In the genomic region with DNA sequence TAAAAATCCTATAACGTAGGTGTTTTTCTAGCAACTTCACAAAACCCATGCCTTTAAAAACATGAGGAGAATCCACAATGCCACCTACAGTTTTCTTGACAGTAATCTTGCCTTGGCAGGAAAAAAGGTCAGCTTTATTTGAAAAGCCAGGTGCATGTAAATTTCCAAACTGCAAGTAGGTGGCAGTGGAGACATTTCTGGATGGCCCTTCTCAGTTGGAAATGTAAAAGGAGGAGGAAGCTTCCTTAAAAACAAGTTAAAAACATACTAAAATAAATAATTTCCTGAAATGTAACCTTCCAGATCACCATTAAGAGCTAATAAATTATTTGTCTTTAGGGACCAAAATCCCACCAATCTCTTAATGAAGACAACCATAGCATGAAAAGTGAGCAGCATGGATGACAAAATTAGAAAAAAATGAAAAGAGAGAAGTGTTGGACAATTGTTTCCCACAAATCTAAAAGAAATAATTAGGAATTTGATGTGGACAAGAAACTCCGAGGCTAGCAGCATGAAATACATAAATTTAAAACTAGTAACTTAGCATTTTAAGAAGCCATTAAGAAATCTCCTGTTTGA, we compare ENCODE assay signal across 8 cellular contexts.
A peak's percentile ranks its signal among the peaks of the same experiment; 100 is the strongest.
DNase-seq lines count a peak whose midpoint lies in the region; ATAC-seq and TF ChIP-seq lines count a peak whose summit lies in the region.

No MANE protein-coding gene starts in this region.

- no peak overlapping the region for H3K27ac ChIP-seq in H9 (ENCODE audit: insufficient read length, low read depth, low read length)
- peak overlapping the region; percentile 63; the same call in 1 of the 2 replicates for H3K27ac ChIP-seq in Panc1 (ENCODE audit: low read length)

- peaks cover 20% of the 10 kb centered on the region in 2 experiments for H3K4me1 Mint-ChIP-seq in H9

- in situ Hi-C loops in Panc1 (cut with HindIII; ENCODE audit: low pct_unique_long_range_greater_than_20kb, low sequenced_read_pairs), result no loop called here

- H3K36me3 ChIP-seq in Panc1 (ENCODE audit: control insufficient read depth, insufficient read depth, low read length), result no peaks in the 10 kb centered on the region

- H3K18ac ChIP-seq in H9 (ENCODE audit: insufficient read length, low read depth, low read length), result no peak overlapping the region

- H4K8ac ChIP-seq in H9 (replicated peaks; ENCODE audit: insufficient read length, low read depth, low read length), result no peak overlapping the region

- H3T11ph ChIP-seq in H9 (ENCODE audit: low read length), result no peak overlapping the region

- H3K36me3 Mint-ChIP-seq in H9 (ENCODE audit: insufficient read depth in 1 of 3, low read depth in 3 of 3), result no peaks in the 10 kb centered on the region

- H3K4me3 Mint-ChIP-seq in H9, result no peak overlapping the region

- H3K4me2 ChIP-seq in H9 (ENCODE audit: insufficient read depth, insufficient read length, low read length), result no peak overlapping the region

- no peak overlapping the region for H3K56ac ChIP-seq in H9 (ENCODE audit: insufficient read length, low read depth, low read length)

- H3K23ac ChIP-seq in H9 (ENCODE audit: insufficient read length, low read depth, low read length), result no peak overlapping the region

- H3K4ac ChIP-seq in H9 (ENCODE audit: low read depth, low read length), result no peak overlapping the region

- H2BK5ac ChIP-seq in H9 (ENCODE audit: insufficient read length, low read length), result no peak overlapping the region

- no peak overlapping the region for H2AFZ ChIP-seq in H9 (ENCODE audit: low read length)

- H3K9me3 ChIP-seq in H9 (ENCODE audit: control insufficient read depth, low read depth, low read length) (no peaks in the 10 kb centered on the region), Panc1 (ENCODE audit: control insufficient read depth, insufficient read depth, low read depth, low read length) (no peaks in the 10 kb centered on the region)

- no peak overlapping the region for H4K5ac ChIP-seq in H9 (ENCODE audit: insufficient read length, low read depth, low read length)

- intact Hi-C loops in Panc1 (cut with micrococcal nuclease; ENCODE audit: unreplicated experiment), result loop anchor here (5.0 kb wide), 1 partner anchor 358 kb away; a partner anchor contains a TSS

- H3K23me2 ChIP-seq in H9 (ENCODE audit: insufficient read length, low read depth, low read length, poor library complexity, severe bottlenecking), result no peaks in the 10 kb centered on the region

- H2BK120ac ChIP-seq in H9 (ENCODE audit: low read depth, low read length, poor library complexity, severe bottlenecking), result no peak overlapping the region

- H2AK5ac ChIP-seq in H9 (ENCODE audit: insufficient read length, low read length), result no peak overlapping the region

- ATAC-seq in Panc1, result peak; percentile 47; the same call in 1 of the 2 replicates
- no peak for ATAC-seq in HG02678 (IDR thresholded peaks at IDR 0.05; ENCODE audit: unreplicated experiment)
- ATAC-seq in HG02588 (IDR thresholded peaks at IDR 0.05; ENCODE audit: unreplicated experiment), result no peak
- no peak for ATAC-seq in stimulated activated naive CD8-positive, alpha-beta T cell treated with anti-CD3 and anti-CD28 coated beads, Interleukin-15, Interleukin-2, amounts not matched to agents 100 U/mL and 50 U/mL, for 24 hours

- no CpG with 5 or more reads among the region's 2 CpGs for WGBS in H9 (ENCODE audit: extremely low coverage, insufficient read length, low lambda C conversion rate)

- no peak overlapping the region for H2BK12ac ChIP-seq in H9 (ENCODE audit: insufficient read length, low read depth, low read length)

- no peaks in the 10 kb centered on the region for H3K4me1 ChIP-seq in H9 (ENCODE audit: insufficient read depth, low read length)
- H3K4me1 ChIP-seq in Panc1 (ENCODE audit: control insufficient read depth, insufficient read depth, low read length), result peaks cover 36% of the 10 kb centered on the region

- no peaks in the 10 kb centered on the region for H3K79me2 ChIP-seq in H9 (ENCODE audit: insufficient read depth, low read length)

- H3K27ac Mint-ChIP-seq in H9, result no peak overlapping the region

- H2BK20ac ChIP-seq in H9 (ENCODE audit: low read depth, low read length, poor library complexity, severe bottlenecking), result no peak overlapping the region

- no peak overlapping the region for H3K4me3 ChIP-seq in Panc1 (ENCODE audit: low read depth in 2 of 2, low read length in 2 of 2)
- H3K4me3 ChIP-seq in foreskin fibroblast (ENCODE audit: low read depth in 1 of 2, low read length in 2 of 2), result no peak overlapping the region

- H3K27me3 ChIP-seq in H9 (ENCODE audit: insufficient read depth, low read length) (no peaks in the 10 kb centered on the region), Panc1 (ENCODE audit: control insufficient read depth, insufficient read depth, low read length) (no peaks in the 10 kb centered on the region)

- no peak overlapping the region for H3K9ac ChIP-seq in H9 (ENCODE audit: extremely low read depth, insufficient read length, low read length)

- H3K14ac ChIP-seq in H9 (ENCODE audit: insufficient read depth, low read length), result no peak overlapping the region

- no peaks in the 10 kb centered on the region for H3K9me3 Mint-ChIP-seq in H9

- POLR2A ChIA-PET in Panc1 (lab: Charles Lee), result interaction anchor here (0.5 to 1.3 kb wide), 2 partner anchors 44 to 335 kb away, joined by 4 read pairs; no protein-coding TSS in a partner anchor

- H4K91ac ChIP-seq in H9 (ENCODE audit: insufficient read length, low read depth, low read length), result no peak overlapping the region

- CTCF ChIA-PET in Panc1 (lab: Charles Lee), result interaction anchor here (0.6 to 2.7 kb wide), 16 partner anchors 10 to 355 kb away, joined by 3 to 17 read pairs (median 4); a partner anchor contains a TSS

- peak; percentile 73 for TF ChIP-seq CTCF in H9 (conservative IDR thresholded peaks at IDR 0.05)
- TF ChIP-seq CTCF in Panc1 (IDR thresholded peaks at IDR 0.05), result peak; percentile 88; the same call in 1 of the 2 replicates
- TF ChIP-seq CTCF in foreskin fibroblast (IDR thresholded peaks at IDR 0.05; ENCODE audit: low read depth, low read length), result peak; percentile 53

- DNase-seq in Ammon's horn (ENCODE audit: low spot score) (peak; percentile 2), H9 (no peak), Panc1 (ENCODE audit: low read depth, low spot score) (no peak), foreskin fibroblast (peak in 1 of 2 donors; percentile 64), mesenteric fat pad (ENCODE audit: low spot score) (no peak)
- no peak for DNase-seq in stimulated activated naive CD8-positive, alpha-beta T cell treated with anti-CD3 and anti-CD28 coated beads, Interleukin-15, Interleukin-2, amounts not matched to agents 100 U/mL and 50 U/mL, for 24 hours

- no peaks in the 10 kb centered on the region for H3K79me1 ChIP-seq in H9 (ENCODE audit: insufficient read depth, low read depth, low read length, poor library complexity, severe bottlenecking)

- BruUV-seq in Panc1 (replicated peaks; lab: Mats Ljungman, UMichigan), result no TSS peak

- H2BK15ac ChIP-seq in H9 (ENCODE audit: low read depth, low read length), result no peak overlapping the region

- H4K20me1 ChIP-seq in H9 (ENCODE audit: control insufficient read depth, insufficient read depth, insufficient read length), result no peaks in the 10 kb centered on the region

- no peaks in the 10 kb centered on the region for H3K27me3 Mint-ChIP-seq in H9 (ENCODE audit: low read depth)
